8 cellular contexts compared by ENCODE assay signal in the genomic region with DNA sequence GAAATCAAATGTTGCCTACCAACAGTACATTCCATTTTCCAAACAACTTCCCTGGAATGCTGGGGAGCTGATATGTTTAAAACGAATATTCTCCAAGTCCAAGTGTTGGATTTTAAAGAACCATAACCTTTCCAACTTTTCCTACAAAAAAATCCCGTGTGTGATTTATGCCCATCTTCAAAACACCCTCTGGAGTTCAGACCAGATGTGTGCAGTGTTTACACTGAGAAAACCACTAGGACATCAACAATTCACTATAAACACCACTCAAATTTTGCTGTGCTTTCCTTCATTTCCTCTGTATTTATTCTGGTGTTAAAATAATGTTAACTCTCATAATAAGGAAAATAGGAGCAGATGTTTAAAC. TPM values are rescaled to one million over a fixed set of nuclear protein-coding genes. Genes with fewer than 3 reads are reported as not detected.
DNase-seq lines count a peak whose midpoint lies in the region; ATAC-seq and TF ChIP-seq lines count a peak whose summit lies in the region.

No MANE protein-coding gene starts in this region.

- intact Hi-C loops in HCT116 (cut with micrococcal nuclease) (no loop called here), activated B cell treated with CpG ODN at 0.5 μM for 24 hours (cut with micrococcal nuclease) (loop anchor here (5.0 kb wide), 2 partner anchors 74 to 1524 kb away; a partner anchor contains a TSS)

- RAD21 ChIA-PET in HCT116 (lab: Charles Lee; ENCODE audit: low non-redundant PET in 1 of 2, low total read pairs in 2 of 2, uncharacterized antibody in 2 of 2, unreplicated experiment in 2 of 2) = no interaction called here

- TF ChIP-seq CTCF in HCT116 (IDR thresholded peaks at IDR 0.05 in 2 of 3, conservative IDR thresholded peaks at IDR 0.05 in 1 of 3; ENCODE audit: borderline replicate concordance in 1 of 3, insufficient read depth in 1 of 3, low read depth in 2 of 3, low read length in 2 of 3) = no peak
- TF ChIP-seq CTCF in activated B cell treated with CpG ODN at 0.5 μM for 24 hours (IDR thresholded peaks at IDR 0.05) = no peak

- H3K4me3 Mint-ChIP-seq in activated B cell treated with CpG ODN at 0.5 μM for 24 hours = peak overlapping the region; percentile 99
- peak overlapping the region; percentile 98 to 99 for H3K4me3 Mint-ChIP-seq in stimulated activated naive B cell treated with anti-CD40 and anti-IgM and Interleukin-4, amounts not matched to agents 10 μg/mL and 1 μg/mL and 100 μg/mL, for 72 hours

- no peaks in the 10 kb centered on the region for H3K9me3 Mint-ChIP-seq in activated B cell treated with CpG ODN at 0.5 μM for 24 hours
- no peaks in the 10 kb centered on the region for H3K9me3 Mint-ChIP-seq in stimulated activated naive B cell treated with anti-CD40 and anti-IgM and Interleukin-4, amounts not matched to agents 10 μg/mL and 1 μg/mL and 100 μg/mL, for 72 hours

- H3K4me1 ChIP-seq in HCT116 (ENCODE audit: control insufficient read depth in 1 of 2, insufficient read depth in 2 of 2, low read length in 2 of 2) = peaks cover 9 to 17% of the 10 kb centered on the region in 2 experiments; a peak in 3 of 4 replicates

- no peaks in the 10 kb centered on the region for H3K27me3 Mint-ChIP-seq in activated B cell treated with CpG ODN at 0.5 μM for 24 hours
- H3K27me3 Mint-ChIP-seq in stimulated activated naive B cell treated with anti-CD40 and anti-IgM and Interleukin-4, amounts not matched to agents 10 μg/mL and 1 μg/mL and 100 μg/mL, for 72 hours = no peaks in the 10 kb centered on the region

- H3K9me3 ChIP-seq in HCT116 (ENCODE audit: control insufficient read depth in 1 of 2, insufficient read depth in 1 of 2, low read depth in 1 of 2, low read length in 2 of 2) = no peaks in the 10 kb centered on the region

- ATAC-seq in HCT116 = no peak
- ATAC-seq in activated B cell treated with CpG ODN at 0.5 μM for 24 hours (ENCODE audit: low read depth) = no peak
- ATAC-seq in stimulated activated naive B cell treated with anti-CD40 and anti-IgM and Interleukin-4, amounts not matched to agents 10 μg/mL and 1 μg/mL and 100 μg/mL, for 72 hours (replicated peaks) = no peak
- ATAC-seq in GM21360 (IDR thresholded peaks at IDR 0.05; ENCODE audit: unreplicated experiment) = no peak

- H3K36me3 Mint-ChIP-seq in activated B cell treated with CpG ODN at 0.5 μM for 24 hours (ENCODE audit: low read depth) = peaks cover 10% of the 10 kb centered on the region
- H3K36me3 Mint-ChIP-seq in stimulated activated naive B cell treated with anti-CD40 and anti-IgM and Interleukin-4, amounts not matched to agents 10 μg/mL and 1 μg/mL and 100 μg/mL, for 72 hours = peaks cover 8 to 10% of the 10 kb centered on the region in 2 donors

- peak overlapping the region; percentile 91; the same call in 1 of the 2 replicates for H3K4me2 ChIP-seq in HCT116 (ENCODE audit: low read length)

- H2AFZ ChIP-seq in HCT116 (ENCODE audit: low read depth, low read length, poor library complexity, severe bottlenecking) = no peak overlapping the region

- H4K20me1 ChIP-seq in HCT116 (ENCODE audit: insufficient read depth) = no peaks in the 10 kb centered on the region

- POLR2A ChIA-PET in HCT116 (lab: Charles Lee) (no interaction called here), activated B cell treated with CpG ODN at 0.5 μM for 24 hours (lab: Charles Lee) (interaction anchor here (0.7 to 1.3 kb wide), 2 partner anchors 17 to 205 kb away, joined by 3 to 10 read pairs; a partner anchor contains a TSS)

- no peak overlapping the region for H3K9ac ChIP-seq in HCT116 (ENCODE audit: low read length)

- TF ChIP-seq POLR2A in HCT116 (IDR thresholded peaks at IDR 0.05; ENCODE audit: borderline replicate concordance, extremely low read depth, insufficient read depth, insufficient read length) = no peak

- no peaks in the 10 kb centered on the region for H3K27me3 ChIP-seq in HCT116 (ENCODE audit: insufficient read depth, low read length)

- CTCF ChIA-PET in HCT116 (lab: Charles Lee) (no interaction called here), activated B cell treated with CpG ODN at 0.5 μM for 24 hours (lab: Charles Lee) (no interaction called here)

- TF ChIP-seq RAD21 in HCT116 (IDR thresholded peaks at IDR 0.05; ENCODE audit: low read depth) = no peak

- H3K79me2 ChIP-seq in HCT116 (ENCODE audit: insufficient read depth, low read length) = peaks cover 65% of the 10 kb centered on the region

- H3K9me2 ChIP-seq in HCT116 (ENCODE audit: insufficient read depth) = no peaks in the 10 kb centered on the region

- no peak overlapping the region for H3K27ac ChIP-seq in HCT116 (ENCODE audit: low read depth, low read length)

- no peaks in the 10 kb centered on the region for H3K36me3 ChIP-seq in HCT116 (ENCODE audit: control insufficient read depth in 1 of 2, insufficient read depth in 2 of 2, low read length in 2 of 2)

- BruUV-seq in HCT116 (replicated peaks; lab: Mats Ljungman, UMichigan) = no TSS peak

- peak overlapping the region; percentile 96 for H3K27ac Mint-ChIP-seq in activated B cell treated with CpG ODN at 0.5 μM for 24 hours
- peak overlapping the region; percentile 98 for H3K27ac Mint-ChIP-seq in stimulated activated naive B cell treated with anti-CD40 and anti-IgM and Interleukin-4, amounts not matched to agents 10 μg/mL and 1 μg/mL and 100 μg/mL, for 72 hours

- H3K4me1 Mint-ChIP-seq in activated B cell treated with CpG ODN at 0.5 μM for 24 hours = peaks cover 32% of the 10 kb centered on the region
- H3K4me1 Mint-ChIP-seq in stimulated activated naive B cell treated with anti-CD40 and anti-IgM and Interleukin-4, amounts not matched to agents 10 μg/mL and 1 μg/mL and 100 μg/mL, for 72 hours = peaks cover 30 to 37% of the 10 kb centered on the region in 2 donors

- H3K4me3 ChIP-seq in HCT116 (replicated peaks in 1 of 2; ENCODE audit: low read depth in 1 of 2, low read length in 2 of 2) = no peak overlapping the region

- DNase-seq in HCT116 (ENCODE audit: low read depth, low spot score) (no peak), activated B cell treated with CpG ODN at 0.5 μM for 24 hours (no peak), hepatic stellate cell (ENCODE audit: low spot score) (peak; percentile 24), NCI-H1092 treated with DMSO at 0.1 percent for 48 hours (lab: John Stamatoyannopoulos, UW) (no peak), SKM-1 treated with dmso at 0.1 percent for 144 hours (lab: John Stamatoyannopoulos, UW; ENCODE audit: unreplicated experiment) (no peak)
- DNase-seq in stimulated activated naive B cell treated with anti-CD40 and anti-IgM and Interleukin-4, amounts not matched to agents 10 μg/mL and 1 μg/mL and 100 μg/mL, for 72 hours = no peak
- no peak for DNase-seq in effector CD8-positive, alpha-beta T cell (lab: John Stamatoyannopoulos, UW)

TF ChIP-seq in HCT116, 20 proteins besides CTCF, POLR2A, EP300 and RAD21:
- TF ChIP-seq ZNF274 (IDR thresholded peaks at IDR 0.05; ENCODE audit: low read depth, low read length) (no peak), FOSL1 (IDR thresholded peaks at IDR 0.05; ENCODE audit: low read depth) (no peak), YY1 (IDR thresholded peaks at IDR 0.05; ENCODE audit: extremely low read depth, insufficient replicate concordance, low read depth, low read length) (no peak), EGR1 (IDR thresholded peaks at IDR 0.05; ENCODE audit: low read depth) (no peak), POLR2AphosphoS5 (IDR thresholded peaks at IDR 0.05; ENCODE audit: low read depth, low read length) (no peak)
- TF ChIP-seq, protein P1, sequence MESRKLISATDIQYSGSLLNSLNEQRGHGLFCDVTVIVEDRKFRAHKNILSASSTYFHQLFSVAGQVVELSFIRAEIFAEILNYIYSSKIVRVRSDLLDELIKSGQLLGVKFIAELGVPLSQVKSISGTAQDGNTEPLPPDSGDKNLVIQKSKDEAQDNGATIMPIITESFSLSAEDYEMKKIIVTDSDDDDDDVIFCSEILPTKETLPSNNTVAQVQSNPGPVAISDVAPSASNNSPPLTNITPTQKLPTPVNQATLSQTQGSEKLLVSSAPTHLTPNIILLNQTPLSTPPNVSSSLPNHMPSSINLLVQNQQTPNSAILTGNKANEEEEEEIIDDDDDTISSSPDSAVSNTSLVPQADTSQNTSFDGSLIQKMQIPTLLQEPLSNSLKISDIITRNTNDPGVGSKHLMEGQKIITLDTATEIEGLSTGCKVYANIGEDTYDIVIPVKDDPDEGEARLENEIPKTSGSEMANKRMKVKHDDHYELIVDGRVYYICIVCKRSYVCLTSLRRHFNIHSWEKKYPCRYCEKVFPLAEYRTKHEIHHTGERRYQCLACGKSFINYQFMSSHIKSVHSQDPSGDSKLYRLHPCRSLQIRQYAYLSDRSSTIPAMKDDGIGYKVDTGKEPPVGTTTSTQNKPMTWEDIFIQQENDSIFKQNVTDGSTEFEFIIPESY (IDR thresholded peaks at IDR 0.05; ENCODE audit: extremely low read depth, insufficient replicate concordance, low read length) = no peak
- TF ChIP-seq, protein P2, sequence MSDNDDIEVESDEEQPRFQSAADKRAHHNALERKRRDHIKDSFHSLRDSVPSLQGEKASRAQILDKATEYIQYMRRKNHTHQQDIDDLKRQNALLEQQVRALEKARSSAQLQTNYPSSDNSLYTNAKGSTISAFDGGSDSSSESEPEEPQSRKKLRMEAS (IDR thresholded peaks at IDR 0.05) = no peak

RNA-seq across cellular contexts. Expression of a gene that starts 2.4 kb away (rescaled TPM):
- total RNA-seq in HCT116 (2021; ENCODE audit: unreplicated experiment) = 26.9 TPM
- polyA plus RNA-seq in HCT116 (2012) = 18.8 and 23.9 TPM in 2 replicates
- total RNA-seq in activated B cell treated with CpG ODN at 0.5 μM for 24 hours = 19.2 and 19.3 TPM in 2 replicates
